7 cellular contexts compared by ENCODE assay signal in the genomic region with DNA sequence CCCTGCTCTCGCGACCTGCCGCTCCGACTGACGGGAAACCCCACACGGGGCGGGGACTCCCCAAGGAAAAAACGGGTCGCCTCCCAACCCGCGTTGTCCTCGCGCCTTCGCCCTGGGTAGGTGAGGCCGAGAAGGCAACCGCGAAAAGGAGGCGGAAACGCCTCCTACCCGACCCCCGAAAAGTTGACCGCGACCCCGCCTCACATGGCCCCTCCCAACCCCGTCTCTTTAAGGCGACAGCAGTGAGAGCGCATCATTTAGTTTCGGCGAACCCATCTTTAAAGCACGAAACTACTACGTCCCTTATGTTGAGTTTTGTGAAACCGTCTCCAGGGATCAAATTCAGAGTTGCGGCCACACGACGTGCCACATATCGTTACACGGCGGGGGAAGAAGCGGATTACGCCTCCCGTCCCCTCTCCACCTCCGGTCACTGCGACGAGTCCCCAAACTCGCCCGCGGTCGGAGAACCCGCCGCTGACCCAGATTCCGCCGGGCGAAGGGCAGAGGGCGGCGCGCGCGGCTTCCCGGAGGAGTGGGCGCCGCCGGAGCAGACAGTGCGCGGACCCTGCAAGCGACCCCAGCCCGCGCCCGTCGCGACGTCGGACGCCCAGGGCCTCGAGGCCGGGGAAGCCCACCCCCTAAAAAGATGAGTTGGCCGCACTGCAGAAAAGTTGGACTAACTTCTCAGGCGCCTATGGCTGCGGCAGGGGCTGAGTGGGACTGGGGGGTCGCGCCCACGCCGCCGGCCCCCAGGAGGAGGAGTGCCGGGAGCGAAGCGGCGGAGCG.
DNase-seq lines count a peak whose midpoint lies in the region; ATAC-seq and TF ChIP-seq lines count a peak whose summit lies in the region.

No MANE protein-coding gene starts in this region.

- ATAC-seq in HG02623 (IDR thresholded peaks at IDR 0.05; ENCODE audit: unreplicated experiment), result peak; percentile 44

- peak overlapping the region; percentile 42; the same call in 1 of the 2 replicates for H3K27ac ChIP-seq in VCaP

- no peak for TF ChIP-seq CTCF in GM13976 (IDR thresholded peaks at IDR 0.05; ENCODE audit: borderline replicate concordance, control extremely low read depth, extremely low read depth, insufficient read depth, missing control alignments)
- TF ChIP-seq CTCF in VCaP (conservative IDR thresholded peaks at IDR 0.05), result no peak

- peak; percentile 92 for DNase-seq in GM13976 (ENCODE audit: low spot score)
- peak; percentile 63 for DNase-seq in NCI-H1694 (lab: John Stamatoyannopoulos, UW)
- peak; percentile 72 to 77 for DNase-seq in T47D (ENCODE audit: low read depth in 1 of 2, low spot score in 1 of 2)
- DNase-seq in iris pigment epithelial cell (ENCODE audit: low read depth), result peak; percentile 73
- DNase-seq in stimulated activated CD4-positive, alpha-beta T cell treated with anti-CD3 and anti-CD28 coated beads, Interleukin-12 subunit alpha, Interleukin-12 subunit beta, amount 100 ng/mL, for 48 hours (ENCODE audit: low read depth in 2 of 3, low spot score in 1 of 3), result peak; percentile 82 to 91 (median 87)

- in situ Hi-C loops in GM13976 (cut with MboI; ENCODE audit: low sequenced_read_pairs, unreplicated experiment), result no loop called here
- in situ Hi-C loops in T47D (cut with HindIII; ENCODE audit: low pct_unique_long_range_greater_than_20kb, low sequenced_read_pairs), result no loop called here

Comparison
In these comparisons a context has a peak if more than half of its experiments do, and no peak if none do; other contexts are left out.
1. Peak in every context shown above with its lines: DNase-seq, ATAC-seq and H3K27ac ChIP-seq.